ENCODE assay signal across 8 cellular contexts in the genomic region with DNA sequence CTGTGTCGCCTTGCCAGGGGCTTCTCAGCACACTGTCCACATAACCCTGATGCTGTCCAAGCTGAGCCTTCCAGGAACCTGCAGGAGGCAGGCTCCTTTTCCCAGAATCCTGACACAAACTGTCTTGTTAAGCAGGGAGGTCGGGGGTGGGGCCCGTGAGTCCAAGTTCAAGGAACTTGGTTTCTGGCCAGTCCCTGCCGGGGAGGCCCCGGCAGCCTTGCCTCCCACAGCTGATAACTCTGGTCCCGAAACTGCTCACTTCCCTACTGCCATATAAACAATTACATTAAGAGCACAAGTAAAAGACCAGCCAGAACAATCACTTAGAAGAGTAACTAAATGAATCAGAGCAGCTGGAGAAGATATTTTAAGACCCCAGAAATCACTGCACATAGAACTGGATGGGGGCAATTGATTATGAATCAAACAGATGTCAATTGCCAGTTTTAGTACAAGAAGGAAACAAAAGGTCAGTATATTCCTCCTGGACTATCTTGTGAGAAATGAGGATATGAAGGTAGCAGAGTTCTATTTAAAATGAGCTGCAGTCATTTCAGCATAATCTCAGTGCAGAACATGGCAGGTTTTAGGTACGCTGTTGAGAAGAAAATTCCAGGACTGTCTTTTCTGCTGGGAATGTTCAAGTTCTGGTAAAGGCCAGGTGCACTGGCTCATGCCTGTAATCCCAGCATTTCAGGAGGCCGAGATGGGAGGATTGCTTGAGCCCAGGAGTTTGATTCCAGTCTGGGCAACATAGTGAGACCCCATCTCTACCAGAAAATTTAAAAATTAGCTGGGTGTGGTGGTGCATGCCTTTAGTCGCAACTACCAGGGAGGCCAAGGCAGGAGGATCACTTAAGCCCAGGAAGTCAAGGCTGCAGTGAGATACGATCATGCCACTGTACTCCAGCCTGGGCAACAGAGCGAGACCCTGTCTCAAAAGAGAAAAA.
DNase-seq lines count a peak whose midpoint lies in the region; ATAC-seq, FAIRE-seq and TF ChIP-seq lines count a peak whose summit lies in the region.

No MANE protein-coding gene starts in this region.

- H3K79me2 ChIP-seq in H9 (ENCODE audit: insufficient read depth, low read length), result no peaks in the 10 kb centered on the region

- H3K9me3 Mint-ChIP-seq in H9, result no peaks in the 10 kb centered on the region
- peaks cover 6% of the 10 kb centered on the region for H3K9me3 Mint-ChIP-seq in type B pancreatic cell

- no peak overlapping the region for H3K4ac ChIP-seq in H9 (ENCODE audit: low read depth, low read length)

- no peak overlapping the region for H2AK5ac ChIP-seq in H9 (ENCODE audit: insufficient read length, low read length)

- intact Hi-C loops in left ventricle myocardium inferior (cut with micrococcal nuclease), result no loop called here

- WGBS in H9 (ENCODE audit: extremely low coverage, insufficient read length, low lambda C conversion rate), result no CpG with 5 or more reads among the region's 11 CpGs

- H3K27ac ChIP-seq in H9 (ENCODE audit: insufficient read length, low read depth, low read length), result no peak overlapping the region
- H3K27ac ChIP-seq in left ventricle myocardium inferior (replicated peaks), result peak overlapping the region; percentile 41

- no peak overlapping the region for H3K4me3 ChIP-seq in left ventricle myocardium inferior

- H3K18ac ChIP-seq in H9 (ENCODE audit: insufficient read length, low read depth, low read length), result no peak overlapping the region

- H2BK12ac ChIP-seq in H9 (ENCODE audit: insufficient read length, low read depth, low read length), result no peak overlapping the region

- no peak overlapping the region for H3K9ac ChIP-seq in H9 (ENCODE audit: extremely low read depth, insufficient read length, low read length)

- no peaks in the 10 kb centered on the region for H3K79me1 ChIP-seq in H9 (ENCODE audit: insufficient read depth, low read depth, low read length, poor library complexity, severe bottlenecking)

- H3K36me3 Mint-ChIP-seq in H9 (ENCODE audit: insufficient read depth in 1 of 3, low read depth in 3 of 3) (peaks cover 0 to 3% (median 0%) of the 10 kb centered on the region in 3 experiments; a peak in 2 of 7 replicates), type B pancreatic cell (no peaks in the 10 kb centered on the region)

- no peaks in the 10 kb centered on the region for H3K9me3 ChIP-seq in H9 (ENCODE audit: control insufficient read depth, low read depth, low read length)
- H3K9me3 ChIP-seq in left ventricle myocardium inferior (replicated peaks), result no peaks in the 10 kb centered on the region

- peak; percentile 69 for ATAC-seq in GM18517 (IDR thresholded peaks at IDR 0.05; ENCODE audit: unreplicated experiment)

- H3K36me3 ChIP-seq in left ventricle myocardium inferior, result no peaks in the 10 kb centered on the region

- H2BK120ac ChIP-seq in H9 (ENCODE audit: low read depth, low read length, poor library complexity, severe bottlenecking), result no peak overlapping the region

- no peak overlapping the region for H3T11ph ChIP-seq in H9 (ENCODE audit: low read length)

- H2BK5ac ChIP-seq in H9 (ENCODE audit: insufficient read length, low read length), result no peak overlapping the region

- DNase-seq in H9, result peak; percentile 47
- peak; percentile 65 for DNase-seq in NOMO-1 treated with DMSO at 0.1 percent for 48 hours (lab: John Stamatoyannopoulos, UW; ENCODE audit: unreplicated experiment)
- DNase-seq in left ventricle myocardium inferior, result peak; percentile 60
- DNase-seq in type B pancreatic cell (ENCODE audit: extremely low spot score, unreplicated experiment), result no peak
- DNase-seq in urothelium cell line (ENCODE audit: low spot score), result no peak
- no peak for DNase-seq in NK-92 treated with Interleukin-12 subunit alpha and Interleukin-12 subunit beta, amount 100 ng/mL, for 24 hours (lab: John Stamatoyannopoulos, UW)
- DNase-seq in NCI-H748 treated with DMSO at 0.1 percent for 48 hours (lab: John Stamatoyannopoulos, UW), result no peak

- no peak overlapping the region for H3K4me2 ChIP-seq in H9 (ENCODE audit: insufficient read depth, insufficient read length, low read length)

- no peaks in the 10 kb centered on the region for H4K20me1 ChIP-seq in H9 (ENCODE audit: control insufficient read depth, insufficient read depth, insufficient read length)

- H3K56ac ChIP-seq in H9 (ENCODE audit: insufficient read length, low read depth, low read length), result no peak overlapping the region

- FAIRE-seq in urothelium cell line (lab: Jason Lieb, UNC), result no peak

- no peak overlapping the region for H4K8ac ChIP-seq in H9 (replicated peaks; ENCODE audit: insufficient read length, low read depth, low read length)

- no peak overlapping the region for H3K23ac ChIP-seq in H9 (ENCODE audit: insufficient read length, low read depth, low read length)

- no peak overlapping the region for H3K4me3 Mint-ChIP-seq in H9
- H3K4me3 Mint-ChIP-seq in type B pancreatic cell, result no peak overlapping the region

- no peak overlapping the region for H4K5ac ChIP-seq in H9 (ENCODE audit: insufficient read length, low read depth, low read length)

- H3K27me3 ChIP-seq in H9 (ENCODE audit: insufficient read depth, low read length), result no peaks in the 10 kb centered on the region
- H3K27me3 ChIP-seq in left ventricle myocardium inferior (ENCODE audit: low read depth), result no peaks in the 10 kb centered on the region

- H3K4me1 Mint-ChIP-seq in H9 (peaks cover 17 to 18% of the 10 kb centered on the region in 2 experiments), type B pancreatic cell (ENCODE audit: unreplicated experiment) (peaks cover 9% of the 10 kb centered on the region)

- H3K27me3 Mint-ChIP-seq in H9 (ENCODE audit: low read depth), result no peaks in the 10 kb centered on the region
- no peaks in the 10 kb centered on the region for H3K27me3 Mint-ChIP-seq in type B pancreatic cell

- no peak overlapping the region for H2BK15ac ChIP-seq in H9 (ENCODE audit: low read depth, low read length)

- H3K23me2 ChIP-seq in H9 (ENCODE audit: insufficient read length, low read depth, low read length, poor library complexity, severe bottlenecking), result no peaks in the 10 kb centered on the region

- H3K27ac Mint-ChIP-seq in H9, result no peak overlapping the region; a peak in 1 of 7 replicates
- H3K27ac Mint-ChIP-seq in type B pancreatic cell, result peak overlapping the region; percentile 6

- no peak overlapping the region for H4K91ac ChIP-seq in H9 (ENCODE audit: insufficient read length, low read depth, low read length)

- H3K4me1 ChIP-seq in H9 (ENCODE audit: insufficient read depth, low read length), result peaks cover 2% of the 10 kb centered on the region; the same call in 1 of the 2 replicates
- H3K4me1 ChIP-seq in left ventricle myocardium inferior, result peaks cover 64% of the 10 kb centered on the region

- no peak overlapping the region for H2BK20ac ChIP-seq in H9 (ENCODE audit: low read depth, low read length, poor library complexity, severe bottlenecking)

- H2AFZ ChIP-seq in H9 (ENCODE audit: low read length), result no peak overlapping the region

- H3K14ac ChIP-seq in H9 (ENCODE audit: insufficient read depth, low read length), result no peak overlapping the region

- TF ChIP-seq CTCF in H9 (conservative IDR thresholded peaks at IDR 0.05) (no peak; the same call in 2 of the 3 replicates), left ventricle myocardium inferior (IDR thresholded peaks at IDR 0.05; ENCODE audit: borderline replicate concordance) (peak; percentile 39), type B pancreatic cell (conservative IDR thresholded peaks at IDR 0.05) (no peak)

Comparison
In these comparisons a context has a peak if more than half of its experiments do, and no peak if none do; other contexts are left out.
1. DNase-seq: peak in H9 (single experiment), NOMO-1 treated with DMSO at 0.1 percent for 48 hours (single experiment) and left ventricle myocardium inferior (single experiment); none in type B pancreatic cell (single experiment), urothelium cell line (single experiment), NK-92 treated with Interleukin-12 subunit alpha and Interleukin-12 subunit beta, amount 100 ng/mL, for 24 hours (single experiment) and NCI-H748 treated with DMSO at 0.1 percent for 48 hours (single experiment).